Comparison of ENCODE assay signal across 10 cellular contexts in the genomic region with DNA sequence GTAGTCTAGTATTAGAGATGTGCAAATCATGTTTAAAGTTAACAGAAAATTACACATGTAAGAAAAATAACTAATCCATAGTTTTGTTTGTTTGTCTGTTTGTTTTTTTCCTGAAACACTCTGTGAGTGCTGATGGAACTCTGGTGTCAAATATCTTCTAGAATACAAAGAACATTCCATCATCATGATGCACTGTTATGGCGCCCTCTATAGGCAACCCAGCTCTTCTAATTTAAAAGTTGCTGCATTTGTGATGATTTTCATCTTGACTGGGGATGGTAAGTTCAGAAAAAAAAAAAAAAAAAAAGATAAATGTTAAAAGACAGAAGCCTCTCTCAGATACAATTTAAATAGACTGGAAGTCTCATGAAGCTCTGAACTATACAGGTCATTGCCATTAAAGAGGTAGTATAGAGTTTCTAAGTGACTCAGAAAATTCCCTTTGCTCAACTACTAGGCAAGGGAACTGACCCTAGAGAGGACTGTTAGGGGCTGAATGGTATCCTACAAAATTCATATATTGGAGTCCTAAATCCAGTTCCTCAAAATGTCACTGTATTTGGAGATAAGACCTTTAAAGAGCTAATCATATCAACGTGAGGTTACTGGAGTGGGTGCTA.
A peak's percentile ranks its signal among the peaks of the same experiment; 100 is the strongest.
DNase-seq lines count a peak whose midpoint lies in the region; TF ChIP-seq lines count a peak whose summit lies in the region.
"Had no signal": no experiment of that assay in that cellular context is flagged by ENCODE, and none has a peak within 500 bp of the region (broad histone marks: within the 10 kb centered on the region; RNA-seq: fewer than 3 reads in every experiment).

No MANE protein-coding gene starts in this region.

- peak; percentile 80 for TF ChIP-seq CTCF in C4-2B (conservative IDR thresholded peaks at IDR 0.05)
- TF ChIP-seq CTCF in kidney epithelial cell (IDR thresholded peaks at IDR 0.05; ENCODE audit: insufficient read depth, low read length, poor library complexity, severe bottlenecking) = peak; percentile 58

- no peak overlapping the region for H3K27ac ChIP-seq in C4-2B

- DNase-seq in HuH-7 (ENCODE audit: low spot score) (peak; percentile 5), astrocyte of the hippocampus (ENCODE audit: low read depth, low spot score) (peak; percentile 5), kidney epithelial cell (ENCODE audit: low read depth) (peak; percentile 10), NCI-H510A treated with DMSO at 0.1 percent for 48 hours (lab: John Stamatoyannopoulos, UW) (no peak), dermis blood vessel endothelial cell (no peak), hypothalamus (lab: John Stamatoyannopoulos, UW) (no peak), LoVo (ENCODE audit: low spot score) (no peak)
- DNase-seq: MV-4-11, natural killer cell had no signal

- no peak overlapping the region for H3K4me3 ChIP-seq in kidney epithelial cell (ENCODE audit: low read depth, low read length)

- no peaks in the 10 kb centered on the region for H3K27me3 ChIP-seq in kidney epithelial cell (ENCODE audit: control insufficient read depth, insufficient read depth, low read length)

- H3K36me3 ChIP-seq in kidney epithelial cell (ENCODE audit: control insufficient read depth, insufficient read depth, low read length) = no peaks in the 10 kb centered on the region

Comparison
In these comparisons a context has a peak if more than half of its experiments do, and no peak if none do; other contexts are left out.
1. DNase-seq: peak in HuH-7 (single experiment), astrocyte of the hippocampus (single experiment) and kidney epithelial cell (single experiment); none in NCI-H510A treated with DMSO at 0.1 percent for 48 hours (single experiment), dermis blood vessel endothelial cell (single experiment), hypothalamus (0 of 51) and LoVo (single experiment).